8 cellular contexts compared by ENCODE assay signal in the genomic region with DNA sequence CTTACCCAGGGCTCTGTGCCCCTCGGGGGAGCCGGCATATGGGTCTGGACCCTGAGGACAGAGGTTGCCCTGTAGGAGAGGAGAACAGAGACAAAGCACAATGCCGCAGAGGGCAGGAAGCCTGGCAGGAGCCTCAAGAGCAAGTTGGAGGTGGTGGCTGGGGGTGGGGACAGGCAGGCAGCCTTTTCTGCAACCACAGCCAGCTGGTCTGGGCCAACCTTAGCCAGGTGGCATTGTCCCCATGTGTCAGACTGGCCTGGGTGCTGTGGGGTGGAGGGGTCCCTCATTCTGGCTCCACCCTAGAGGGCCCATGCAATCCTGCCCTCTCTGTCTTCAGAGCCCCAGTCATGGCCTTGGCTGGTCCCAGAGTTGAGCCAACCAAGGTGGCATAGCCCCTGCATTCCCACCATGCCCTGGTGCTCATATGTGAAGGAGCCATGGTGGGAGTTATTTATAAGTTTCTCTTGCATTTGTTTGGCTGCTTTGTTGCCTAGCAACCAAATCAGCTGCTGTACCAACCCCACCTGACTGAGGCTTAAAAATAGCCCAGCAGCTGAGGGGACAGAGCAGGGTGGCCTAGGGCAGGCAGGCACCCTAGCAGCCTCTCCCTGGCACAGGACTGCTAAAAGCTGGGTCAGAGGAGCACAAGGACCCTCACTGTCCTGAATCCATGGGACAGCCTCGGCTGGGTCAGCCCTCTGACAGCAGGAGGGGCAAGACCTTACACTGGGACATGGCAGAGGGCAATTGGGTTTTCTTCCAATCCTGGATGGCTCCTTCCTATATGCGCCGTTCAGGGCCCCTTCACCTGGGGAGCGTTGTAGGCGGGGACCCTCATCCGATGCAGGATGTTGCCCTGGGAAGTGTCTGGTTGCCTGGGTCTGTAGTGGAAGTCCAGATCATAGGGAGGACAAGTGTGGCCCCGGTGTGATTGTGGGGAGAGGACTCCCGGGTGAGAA. TPM values are rescaled to one million over a fixed set of nuclear protein-coding genes. Genes with fewer than 3 reads are reported as not detected.
DNase-seq lines count a peak whose midpoint lies in the region; ATAC-seq and TF ChIP-seq lines count a peak whose summit lies in the region.

No MANE protein-coding gene starts in this region.

- no peaks in the 10 kb centered on the region for H3K9me3 ChIP-seq in duodenal mucosa (ENCODE audit: control insufficient read depth in 1 of 2, low read length in 2 of 2)
- H3K9me3 ChIP-seq in BE2C, result no peaks in the 10 kb centered on the region
- no peaks in the 10 kb centered on the region for H3K9me3 ChIP-seq in WERI-Rb-1 (ENCODE audit: severe bottlenecking)

- no peaks in the 10 kb centered on the region for H3K27me3 ChIP-seq in duodenal mucosa (ENCODE audit: control insufficient read depth in 1 of 2, insufficient read depth in 2 of 2, low read length in 2 of 2)
- no peaks in the 10 kb centered on the region for H3K27me3 ChIP-seq in BE2C
- no peaks in the 10 kb centered on the region for H3K27me3 ChIP-seq in WERI-Rb-1 (ENCODE audit: insufficient read depth, low read depth, severe bottlenecking)

- H3K4me3 ChIP-seq in duodenal mucosa (ENCODE audit: low read depth in 1 of 2, low read length in 2 of 2) (no peak overlapping the region), BE2C (ENCODE audit: low read depth, low read length) (no peak overlapping the region), WERI-Rb-1 (ENCODE audit: low read depth, low read length) (no peak overlapping the region)

- peaks cover 5 to 14% of the 10 kb centered on the region in 2 donors for H3K36me3 Mint-ChIP-seq in naive B cell

- peaks cover 0 to 11% (median 9%) of the 10 kb centered on the region in 3 donors for H3K4me1 Mint-ChIP-seq in naive B cell

- peak; percentile 67 to 73 for ATAC-seq in naive B cell (ENCODE audit: low read depth in 2 of 2)
- ATAC-seq in HG02759 (IDR thresholded peaks at IDR 0.05; ENCODE audit: unreplicated experiment), result no peak

- peak overlapping the region in 1 of 8 donors; percentile 51 for H3K4me3 Mint-ChIP-seq in naive B cell

- peak overlapping the region in 1 of 2 donors; percentile 32 for H3K9ac ChIP-seq in duodenal mucosa (ENCODE audit: low read depth in 1 of 2, low read length in 2 of 2)

- TF ChIP-seq CTCF in BE2C (IDR thresholded peaks at IDR 0.05; ENCODE audit: low read depth, low read length) (no peak), WERI-Rb-1 (IDR thresholded peaks at IDR 0.05; ENCODE audit: low read depth, low read length) (no peak)

- H3K9me3 Mint-ChIP-seq in naive B cell, result no peaks in the 10 kb centered on the region

- H3K27ac Mint-ChIP-seq in naive B cell, result peak overlapping the region in 5 of 6 donors; percentile 62 to 74 (median 67)

- H3K36me3 ChIP-seq in duodenal mucosa (ENCODE audit: control insufficient read depth in 1 of 2, insufficient read depth in 2 of 2, low read length in 2 of 2) (peaks cover 47 to 77% of the 10 kb centered on the region in 2 donors), BE2C (peaks cover 21% of the 10 kb centered on the region), WERI-Rb-1 (peaks cover 86% of the 10 kb centered on the region)

- H3K4me1 ChIP-seq in duodenal mucosa (ENCODE audit: control insufficient read depth in 1 of 2, insufficient read depth in 2 of 2, low read length in 2 of 2) (peaks cover 9 to 16% of the 10 kb centered on the region in 2 donors), BE2C (no peaks in the 10 kb centered on the region)

- H3K27me3 Mint-ChIP-seq in naive B cell, result no peaks in the 10 kb centered on the region

- H3K27ac ChIP-seq in duodenal mucosa (ENCODE audit: low read depth, low read length) (peak overlapping the region; percentile 46), WERI-Rb-1 (no peak overlapping the region)

- peak; percentile 82 for DNase-seq in COLO668 (lab: John Stamatoyannopoulos, UW; ENCODE audit: unreplicated experiment)
- peak; percentile 67 for DNase-seq in NCI-H1105 treated with DMSO at 0.1 percent for 48 hours (lab: John Stamatoyannopoulos, UW)
- peak; percentile 14 for DNase-seq in naive B cell
- no peak for DNase-seq in HuH-7.5 (ENCODE audit: low spot score)
- no peak for DNase-seq in BE2C
- no peak for DNase-seq in WERI-Rb-1

RNA-seq across cellular contexts. Expression of a gene that starts 19.5 kb away (rescaled TPM):
- polyA plus RNA-seq in naive B cell (ENCODE audit: low read depth in 6 of 6), result 10 to 100 TPM in 1 of 6 donors, 1 to 10 TPM in 5; 2.6 to 12.5 (median 5.3) TPM
- 125 TPM for polyA plus RNA-seq in BE2C (2012; ENCODE audit: insufficient read depth, insufficient read length, low read depth)

RNA-seq across cellular contexts. Expression of a gene that starts 26.1 kb away (rescaled TPM):
- polyA plus RNA-seq in naive B cell (ENCODE audit: low read depth in 6 of 6), result 100 to 1,000 TPM; 103 to 185 (median 109) TPM
- polyA plus RNA-seq in BE2C (2012; ENCODE audit: insufficient read depth, insufficient read length, low read depth), result 102 TPM

RNA-seq across cellular contexts. Expression of a gene that starts 48.8 kb away (rescaled TPM):
- polyA plus RNA-seq in naive B cell (ENCODE audit: low read depth in 6 of 6), result 100 to 1,000 TPM; 109 to 142 (median 131) TPM
- 41.9 TPM for polyA plus RNA-seq in BE2C (2012; ENCODE audit: insufficient read depth, insufficient read length, low read depth)

RNA-seq across cellular contexts. Expression of a gene that starts 50.4 kb away (rescaled TPM):
- polyA plus RNA-seq in naive B cell (ENCODE audit: low read depth in 6 of 6), result under 1 TPM in 3 of 6 donors, not detected in 3; 0.10 to 0.25 (median 0.19) TPM
- 0.12 TPM for polyA plus RNA-seq in BE2C (2012; ENCODE audit: insufficient read depth, insufficient read length, low read depth)

Comparison
In these comparisons a context has a peak if more than half of its experiments do, and no peak if none do; other contexts are left out.
1. DNase-seq: peak in COLO668 (single experiment), NCI-H1105 treated with DMSO at 0.1 percent for 48 hours (single experiment) and naive B cell (single experiment); none in HuH-7.5 (single experiment), BE2C (single experiment) and WERI-Rb-1 (single experiment).